Comparison of ENCODE assay signal across 15 cellular contexts in genomic region chr2:30721241-30721640, GRCh38.
A peak's percentile ranks its signal among the peaks of the same experiment; 100 is the strongest.
DNase-seq lines count a peak whose midpoint lies in the region; ATAC-seq, FAIRE-seq and TF ChIP-seq lines count a peak whose summit lies in the region.
"Had no signal": no experiment of that assay in that cellular context is flagged by ENCODE, and none has a peak within 500 bp of the region (broad histone marks: within the 10 kb centered on the region; RNA-seq: fewer than 3 reads in every experiment).

No MANE protein-coding gene starts in this region.

- no peak overlapping the region for H3K27ac ChIP-seq in HepG2 (ENCODE audit: extremely low read length, insufficient read depth, low read length)
- H3K27ac ChIP-seq in upper lobe of right lung, result no peak overlapping the region
- H3K27ac ChIP-seq in MM.1S (ENCODE audit: low read length), result no peak overlapping the region
- H3K27ac ChIP-seq: C4-2B had no signal

- H3K36me3 ChIP-seq in HepG2 (replicated peaks in 1 of 2; ENCODE audit: control insufficient read depth in 1 of 2, insufficient read depth in 2 of 2, low read length in 2 of 2) (no peaks in the 10 kb centered on the region), upper lobe of right lung (no peaks in the 10 kb centered on the region), MM.1S (replicated peaks; ENCODE audit: insufficient read depth, low read length) (no peaks in the 10 kb centered on the region)

- CTCF ChIA-PET in activated B cell treated with CpG ODN at 0.5 μM for 24 hours (lab: Charles Lee), result no interaction called here
- CTCF ChIA-PET in HepG2 (lab: Yijun Ruan, JAX; ENCODE audit: low intra/inter-chr PET ratio, low total read pairs), result no interaction called here

- H3K4me1 Mint-ChIP-seq in activated B cell treated with CpG ODN at 0.5 μM for 24 hours, result no peaks in the 10 kb centered on the region
- H3K4me1 Mint-ChIP-seq in activated CD4-positive, alpha-beta T cell treated with anti-CD3 and anti-CD28 coated beads, Interleukin-2, amount 10 ng/mL, durations not matched to agents 24 days and 14 days, result no peaks in the 10 kb centered on the region

- TF ChIP-seq CTCF in activated B cell treated with CpG ODN at 0.5 μM for 24 hours (IDR thresholded peaks at IDR 0.05) (no peak), HepG2 (CRISPR knock-in tag; IDR thresholded peaks at IDR 0.05) (no peak), upper lobe of right lung (IDR thresholded peaks at IDR 0.05) (no peak), MM.1S (IDR thresholded peaks at IDR 0.05; ENCODE audit: low read length) (no peak)

- intact Hi-C loops in activated B cell treated with CpG ODN at 0.5 μM for 24 hours (cut with micrococcal nuclease) (no loop called here), HepG2 (cut with micrococcal nuclease; ENCODE audit: unreplicated experiment) (no loop called here), upper lobe of right lung (cut with DNase I) (no loop called here)
- intact Hi-C loops in activated CD4-positive, alpha-beta T cell treated with anti-CD3 and anti-CD28 coated beads, Interleukin-2, amount 10 ng/mL, durations not matched to agents 24 days and 14 days (cut with micrococcal nuclease), result no loop called here

- no TSS peak for BruUV-seq in HepG2 (replicated peaks; lab: Mats Ljungman, UMichigan)

- H2AFZ ChIP-seq in HepG2 (ENCODE audit: low read length) (no peak overlapping the region), MM.1S (ENCODE audit: low read length) (no peak overlapping the region)

- no peak for TF ChIP-seq EP300 in HepG2 (IDR thresholded peaks at IDR 0.05; ENCODE audit: low read depth in 2 of 2, low read length in 2 of 2)
- TF ChIP-seq EP300 in HepG2 (CRISPR knock-in tag; IDR thresholded peaks at IDR 0.05; ENCODE audit: borderline replicate concordance), result no peak

- H3K9me2 ChIP-seq in MM.1S (replicated peaks; ENCODE audit: insufficient read depth, low read length), result no peaks in the 10 kb centered on the region

- no peak for FAIRE-seq in HepG2 (lab: Jason Lieb, UNC)

- H3K27me3 ChIP-seq in HepG2 (ENCODE audit: control insufficient read depth in 1 of 2, insufficient read depth in 2 of 2, low read length in 2 of 2), result 0 out of 5 replicates have a peak, but pooled peaks cover 0 to 5% of the 10 kb centered on the region in 2 experiments
- H3K27me3 ChIP-seq in upper lobe of right lung, result no peaks in the 10 kb centered on the region
- H3K27me3 ChIP-seq in MM.1S (replicated peaks; ENCODE audit: insufficient read depth, low read length), result no peaks in the 10 kb centered on the region

- DNase-seq in D341Med (ENCODE audit: low spot score) (peak; percentile 9), activated B cell treated with CpG ODN at 0.5 μM for 24 hours (peak; percentile 10), HepG2 (ENCODE audit: low spot score) (no peak), upper lobe of right lung (peak; percentile 37), MM.1S (no peak), NCI-H510A treated with DMSO at 0.1 percent for 48 hours (lab: John Stamatoyannopoulos, UW) (no peak)
- DNase-seq in activated CD4-positive, alpha-beta T cell treated with anti-CD3 and anti-CD28 coated beads, Interleukin-2, amount 10 ng/mL, durations not matched to agents 24 days and 14 days, result no peak
- DNase-seq: GDM1, KBM-7, MV-4-11, NCI-H1417, NCI-H187 treated with DMSO at 0.1 percent for 48 hours, NCI-H2227 treated with DMSO at 0.1 percent for 48 hours, NCI-H524 treated with DMSO at 0.1 percent for 48 hours had no signal

- H3K4me3 ChIP-seq in HepG2 (replicated peaks in 1 of 3; ENCODE audit: insufficient read depth in 1 of 3, low read depth in 2 of 3, low read length in 3 of 3), result no peak overlapping the region
- H3K4me3 ChIP-seq in upper lobe of right lung, result no peak overlapping the region
- H3K4me3 ChIP-seq in MM.1S (ENCODE audit: low read length), result no peak overlapping the region

- H3K27me3 Mint-ChIP-seq in activated B cell treated with CpG ODN at 0.5 μM for 24 hours, result peaks cover 16% of the 10 kb centered on the region
- peaks cover 25% of the 10 kb centered on the region for H3K27me3 Mint-ChIP-seq in activated CD4-positive, alpha-beta T cell treated with anti-CD3 and anti-CD28 coated beads, Interleukin-2, amount 10 ng/mL, durations not matched to agents 24 days and 14 days

- H3K79me2 ChIP-seq in HepG2 (ENCODE audit: insufficient read depth, low read length) (no peaks in the 10 kb centered on the region), MM.1S (ENCODE audit: low read length) (no peaks in the 10 kb centered on the region)

- H3K36me3 Mint-ChIP-seq in activated B cell treated with CpG ODN at 0.5 μM for 24 hours (ENCODE audit: low read depth), result no peaks in the 10 kb centered on the region
- no peaks in the 10 kb centered on the region for H3K36me3 Mint-ChIP-seq in activated CD4-positive, alpha-beta T cell treated with anti-CD3 and anti-CD28 coated beads, Interleukin-2, amount 10 ng/mL, durations not matched to agents 24 days and 14 days (ENCODE audit: low read depth)

- WGBS in HepG2 (ENCODE audit: low lambda C conversion rate), result 37% methylated on average over 2 of the region's 4 CpGs

- ATAC-seq in activated B cell treated with CpG ODN at 0.5 μM for 24 hours (ENCODE audit: low read depth) (no peak), HepG2 (peak; percentile 31), upper lobe of right lung (no peak)

- TF ChIP-seq RAD21 in HepG2 (CRISPR knock-in tag; IDR thresholded peaks at IDR 0.05), result no peak

- in situ Hi-C loops in HepG2 (cut with HindIII; ENCODE audit: extremely low pct_ligation_motif_present, low pct_unique_long_range_greater_than_20kb), result no loop called here

- H3F3A ChIP-seq in MM.1S (ENCODE audit: insufficient read depth, low read length), result no peaks in the 10 kb centered on the region

- no peak overlapping the region for H3K27ac Mint-ChIP-seq in activated B cell treated with CpG ODN at 0.5 μM for 24 hours
- H3K27ac Mint-ChIP-seq in activated CD4-positive, alpha-beta T cell treated with anti-CD3 and anti-CD28 coated beads, Interleukin-2, amount 10 ng/mL, durations not matched to agents 24 days and 14 days, result no peak overlapping the region

- H3K4me3 Mint-ChIP-seq in activated B cell treated with CpG ODN at 0.5 μM for 24 hours, result no peak overlapping the region
- H3K4me3 Mint-ChIP-seq in activated CD4-positive, alpha-beta T cell treated with anti-CD3 and anti-CD28 coated beads, Interleukin-2, amount 10 ng/mL, durations not matched to agents 24 days and 14 days, result no peak overlapping the region

- H3K9ac ChIP-seq in HepG2 (ENCODE audit: insufficient read depth, low read depth, low read length) (no peak overlapping the region), MM.1S (ENCODE audit: low read length) (no peak overlapping the region)

- H3K9me3 ChIP-seq in HepG2 (ENCODE audit: low read length), result no peaks in the 10 kb centered on the region
- H3K9me3 ChIP-seq in upper lobe of right lung, result no peaks in the 10 kb centered on the region
- no peaks in the 10 kb centered on the region for H3K9me3 ChIP-seq in MM.1S (replicated peaks; ENCODE audit: insufficient read depth, low read length)

- H3K4me2 ChIP-seq in HepG2 (ENCODE audit: low read depth, low read length) (no peak overlapping the region), MM.1S (ENCODE audit: low read depth, low read length) (no peak overlapping the region)

- no peak for TF ChIP-seq POLR2A in HepG2 (IDR thresholded peaks at IDR 0.05; ENCODE audit: insufficient read depth in 1 of 2, low read depth in 2 of 2, low read length in 2 of 2)

- POLR2A ChIA-PET in activated B cell treated with CpG ODN at 0.5 μM for 24 hours (lab: Charles Lee), result no interaction called here
- POLR2A ChIA-PET in HepG2 (lab: Yijun Ruan, JAX), result no interaction called here

- no peaks in the 10 kb centered on the region for H3K9me3 Mint-ChIP-seq in activated B cell treated with CpG ODN at 0.5 μM for 24 hours
- H3K9me3 Mint-ChIP-seq in activated CD4-positive, alpha-beta T cell treated with anti-CD3 and anti-CD28 coated beads, Interleukin-2, amount 10 ng/mL, durations not matched to agents 24 days and 14 days, result no peaks in the 10 kb centered on the region

- H3K4me1 ChIP-seq in HepG2 (ENCODE audit: insufficient read depth, low read length) (no peaks in the 10 kb centered on the region), upper lobe of right lung (no peaks in the 10 kb centered on the region), MM.1S (ENCODE audit: low read length) (no peaks in the 10 kb centered on the region)

- no peaks in the 10 kb centered on the region for H4K20me1 ChIP-seq in HepG2 (ENCODE audit: insufficient read depth, low read length)
- H4K20me1 ChIP-seq in MM.1S (ENCODE audit: insufficient read depth, low read length), result no peaks in the 10 kb centered on the region

TF ChIP-seq in HepG2, 621 proteins besides CTCF, POLR2A, EP300 and RAD21:
- no peak for TF ChIP-seq ZNF362 (CRISPR knock-in tag; IDR thresholded peaks at IDR 0.05; ENCODE audit: borderline replicate concordance)

Comparison
In these comparisons a context has a peak if more than half of its experiments do, and no peak if none do; other contexts are left out.
1. DNase-seq: peak in D341Med (single experiment), activated B cell treated with CpG ODN at 0.5 μM for 24 hours (single experiment) and upper lobe of right lung (single experiment); none in HepG2 (single experiment), MM.1S (single experiment), activated CD4-positive, alpha-beta T cell treated with anti-CD3 and anti-CD28 coated beads, Interleukin-2, amount 10 ng/mL, durations not matched to agents 24 days and 14 days (single experiment) and NCI-H510A treated with DMSO at 0.1 percent for 48 hours (single experiment).